8 cellular contexts compared by ENCODE assay signal in the genomic region with DNA sequence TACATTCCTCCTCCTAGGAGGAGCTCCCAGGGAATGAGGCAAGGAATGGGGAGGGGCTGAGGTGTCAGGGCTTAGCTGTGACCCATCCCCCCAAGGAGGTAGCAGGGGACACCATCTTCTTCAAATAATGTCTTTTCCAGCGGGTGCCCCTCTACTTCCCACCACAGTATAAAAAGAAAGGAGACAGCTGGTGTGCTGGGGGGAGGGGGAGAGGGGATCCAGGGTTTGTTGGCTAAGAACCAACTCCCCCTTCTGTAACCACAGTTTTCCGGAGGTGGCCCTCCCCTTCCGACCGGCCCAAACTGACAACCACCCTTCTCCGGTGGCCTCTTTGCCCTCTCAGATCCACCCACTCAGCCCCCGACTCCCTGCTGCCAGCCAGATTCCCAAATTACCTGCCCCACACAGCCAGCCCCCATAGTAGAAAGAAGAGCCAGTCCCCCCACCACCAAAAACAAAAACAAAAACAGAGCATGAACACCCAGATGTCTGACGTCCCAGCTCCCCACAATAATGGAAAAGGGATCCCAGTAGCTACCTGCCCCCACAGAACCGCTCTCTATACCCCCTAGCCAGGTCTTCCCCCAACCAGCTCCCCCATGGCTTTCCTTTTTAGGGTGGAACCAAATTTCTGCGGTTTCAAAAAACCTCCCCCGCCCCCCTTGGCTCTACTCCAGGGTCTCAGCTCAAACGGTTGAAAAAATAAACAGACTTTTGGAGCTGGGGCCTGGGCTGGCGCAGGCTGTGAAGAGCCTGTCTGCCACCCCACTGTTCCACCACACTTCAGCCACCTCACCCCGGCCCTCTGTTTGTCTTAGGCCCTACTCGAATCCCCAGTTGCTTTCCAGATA. TPM values are rescaled to one million over a fixed set of nuclear protein-coding genes. Genes with fewer than 3 reads are reported as not detected.
DNase-seq lines count a peak whose midpoint lies in the region; ATAC-seq and TF ChIP-seq lines count a peak whose summit lies in the region.

No MANE protein-coding gene starts in this region.

- H3K4me3 Mint-ChIP-seq in activated CD4-positive, alpha-beta memory T cell treated with anti-CD3 and anti-CD28 coated beads, Interleukin-2, amount 10 ng/mL, durations not matched to agents 7 days and 5 days: peak overlapping the region; percentile 100
- peak overlapping the region; percentile 83 to 97 for H3K4me3 Mint-ChIP-seq in effector memory CD8-positive, alpha-beta T cell
- H3K4me3 Mint-ChIP-seq in stimulated activated naive CD8-positive, alpha-beta T cell treated with anti-CD3 and anti-CD28 coated beads, Interleukin-15, amount 100 ng/mL, for 72 hours: peak overlapping the region; percentile 77 to 86

- H3K4me1 Mint-ChIP-seq in activated CD4-positive, alpha-beta memory T cell treated with anti-CD3 and anti-CD28 coated beads, Interleukin-2, amount 10 ng/mL, durations not matched to agents 7 days and 5 days: peaks cover 64% of the 10 kb centered on the region
- peaks cover 80 to 87% of the 10 kb centered on the region in 2 donors for H3K4me1 Mint-ChIP-seq in effector memory CD8-positive, alpha-beta T cell (ENCODE audit: low read depth in 2 of 2)
- H3K4me1 Mint-ChIP-seq in stimulated activated naive CD8-positive, alpha-beta T cell treated with anti-CD3 and anti-CD28 coated beads, Interleukin-15, amount 100 ng/mL, for 72 hours: peaks cover 75% of the 10 kb centered on the region

- peak overlapping the region; percentile 93 for H3K27ac Mint-ChIP-seq in activated CD4-positive, alpha-beta memory T cell treated with anti-CD3 and anti-CD28 coated beads, Interleukin-2, amount 10 ng/mL, durations not matched to agents 7 days and 5 days
- peak overlapping the region; percentile 85 to 94 for H3K27ac Mint-ChIP-seq in effector memory CD8-positive, alpha-beta T cell
- peak overlapping the region; percentile 69 to 92 for H3K27ac Mint-ChIP-seq in stimulated activated naive CD8-positive, alpha-beta T cell treated with anti-CD3 and anti-CD28 coated beads, Interleukin-15, amount 100 ng/mL, for 72 hours

- no peak for ATAC-seq in GM18505 (IDR thresholded peaks at IDR 0.05; ENCODE audit: unreplicated experiment)
- peak; percentile 42 for ATAC-seq in effector memory CD8-positive, alpha-beta T cell (replicated peaks)
- peak; percentile 52 for ATAC-seq in stimulated activated naive CD8-positive, alpha-beta T cell treated with anti-CD3 and anti-CD28 coated beads, Interleukin-15, amount 100 ng/mL, for 72 hours
- no peak for ATAC-seq in GM18520 (IDR thresholded peaks at IDR 0.05; ENCODE audit: unreplicated experiment)

- peaks cover 74% of the 10 kb centered on the region for H3K4me1 ChIP-seq in muscle layer of colon (ENCODE audit: insufficient read depth, low read length)

- H3K36me3 ChIP-seq in muscle layer of colon (ENCODE audit: insufficient read depth, low read length): no peaks in the 10 kb centered on the region

- H3K9me3 Mint-ChIP-seq in activated CD4-positive, alpha-beta memory T cell treated with anti-CD3 and anti-CD28 coated beads, Interleukin-2, amount 10 ng/mL, durations not matched to agents 7 days and 5 days: no peaks in the 10 kb centered on the region
- H3K9me3 Mint-ChIP-seq in effector memory CD8-positive, alpha-beta T cell: no peaks in the 10 kb centered on the region
- H3K9me3 Mint-ChIP-seq in stimulated activated naive CD8-positive, alpha-beta T cell treated with anti-CD3 and anti-CD28 coated beads, Interleukin-15, amount 100 ng/mL, for 72 hours: no peaks in the 10 kb centered on the region

- H3K27me3 Mint-ChIP-seq in activated CD4-positive, alpha-beta memory T cell treated with anti-CD3 and anti-CD28 coated beads, Interleukin-2, amount 10 ng/mL, durations not matched to agents 7 days and 5 days: no peaks in the 10 kb centered on the region
- no peaks in the 10 kb centered on the region for H3K27me3 Mint-ChIP-seq in effector memory CD8-positive, alpha-beta T cell
- no peaks in the 10 kb centered on the region for H3K27me3 Mint-ChIP-seq in stimulated activated naive CD8-positive, alpha-beta T cell treated with anti-CD3 and anti-CD28 coated beads, Interleukin-15, amount 100 ng/mL, for 72 hours

- DNase-seq in NCI-H69 (lab: John Stamatoyannopoulos, UW) (peak; percentile 97), dermis blood vessel endothelial cell (no peak)
- peak; percentile 59 for DNase-seq in activated CD4-positive, alpha-beta memory T cell treated with anti-CD3 and anti-CD28 coated beads, Interleukin-2, amount 10 ng/mL, durations not matched to agents 7 days and 5 days
- peak; percentile 62 to 66 (median 63) for DNase-seq in effector memory CD8-positive, alpha-beta T cell
- DNase-seq in stimulated activated naive CD8-positive, alpha-beta T cell treated with anti-CD3 and anti-CD28 coated beads, Interleukin-15, amount 100 ng/mL, for 72 hours: peak; percentile 62 to 83

- H3K27me3 ChIP-seq in muscle layer of colon (ENCODE audit: control insufficient read depth in 1 of 2, insufficient read depth in 2 of 2, low read length in 2 of 2): no peaks in the 10 kb centered on the region

- peaks cover 74% of the 10 kb centered on the region for H3K36me3 Mint-ChIP-seq in activated CD4-positive, alpha-beta memory T cell treated with anti-CD3 and anti-CD28 coated beads, Interleukin-2, amount 10 ng/mL, durations not matched to agents 7 days and 5 days (ENCODE audit: low read depth)
- H3K36me3 Mint-ChIP-seq in effector memory CD8-positive, alpha-beta T cell (ENCODE audit: insufficient read depth): peaks cover 47% of the 10 kb centered on the region

- CTCF ChIA-PET in activated CD4-positive, alpha-beta memory T cell treated with anti-CD3 and anti-CD28 coated beads, Interleukin-2, amount 10 ng/mL, durations not matched to agents 7 days and 5 days (lab: Charles Lee): interaction anchor here (0.6 to 9.1 kb wide), 13 partner anchors 9 to 153 kb away, joined by 3 to 80 read pairs (median 5); a partner anchor contains a TSS

- H3K4me3 ChIP-seq in muscle layer of colon (ENCODE audit: low read depth in 1 of 2, low read length in 2 of 2): peak overlapping the region; percentile 25 to 84

- peak overlapping the region; percentile 93 for H3K9ac ChIP-seq in muscle layer of colon (ENCODE audit: low read length)

- no peaks in the 10 kb centered on the region for H3K9me3 ChIP-seq in muscle layer of colon (ENCODE audit: low read length)

- H3K27ac ChIP-seq in muscle layer of colon (ENCODE audit: low read depth, low read length): peak overlapping the region; percentile 96

- POLR2A ChIA-PET in activated CD4-positive, alpha-beta memory T cell treated with anti-CD3 and anti-CD28 coated beads, Interleukin-2, amount 10 ng/mL, durations not matched to agents 7 days and 5 days (lab: Charles Lee): interaction anchor here (0.6 to 7.5 kb wide), 14 partner anchors 9 to 703 kb away, joined by 3 to 68 read pairs (median 5); a partner anchor contains a TSS

- peak; percentile 45 for TF ChIP-seq POLR2A in GM18505 (IDR thresholded peaks at IDR 0.05; ENCODE audit: borderline replicate concordance, extremely low read depth, insufficient read depth, insufficient read length)

RNA-seq across cellular contexts. Expression of a gene that starts 2.1 kb away (rescaled TPM):
- total RNA-seq in activated CD4-positive, alpha-beta memory T cell treated with anti-CD3 and anti-CD28 coated beads, Interleukin-2, amount 10 ng/mL, durations not matched to agents 7 days and 5 days: 100 to 1,000 TPM; 159 to 164 TPM
- 101 and 147 TPM in 2 replicates for total RNA-seq in dermis blood vessel endothelial cell

RNA-seq across cellular contexts. Expression of a gene that starts 34.8 kb away (rescaled TPM):
- total RNA-seq in activated CD4-positive, alpha-beta memory T cell treated with anti-CD3 and anti-CD28 coated beads, Interleukin-2, amount 10 ng/mL, durations not matched to agents 7 days and 5 days: not detected
- 0.19 TPM in 1 of 2 replicates, not detected in the other for total RNA-seq in dermis blood vessel endothelial cell

RNA-seq across cellular contexts. Expression of a gene that starts 42.1 kb away (rescaled TPM):
- total RNA-seq in activated CD4-positive, alpha-beta memory T cell treated with anti-CD3 and anti-CD28 coated beads, Interleukin-2, amount 10 ng/mL, durations not matched to agents 7 days and 5 days: 10 to 100 TPM; 63.8 to 71.4 TPM
- 25.7 and 32.8 TPM in 2 replicates for total RNA-seq in dermis blood vessel endothelial cell

RNA-seq across cellular contexts. Expression of a gene that starts 44.5 kb away (rescaled TPM):
- total RNA-seq in activated CD4-positive, alpha-beta memory T cell treated with anti-CD3 and anti-CD28 coated beads, Interleukin-2, amount 10 ng/mL, durations not matched to agents 7 days and 5 days: 100 to 1,000 TPM; 262 to 268 TPM
- total RNA-seq in dermis blood vessel endothelial cell: 516 and 723 TPM in 2 replicates

Comparison
In these comparisons a context has a peak if more than half of its experiments do, and no peak if none do; other contexts are left out.
1. ATAC-seq: peak in effector memory CD8-positive, alpha-beta T cell (single experiment) and stimulated activated naive CD8-positive, alpha-beta T cell treated with anti-CD3 and anti-CD28 coated beads, Interleukin-15, amount 100 ng/mL, for 72 hours (single experiment); none in GM18505 (single experiment) and GM18520 (single experiment).
2. Peak in every context shown above with its lines, with median percentiles within 50 percentile points of each other: H3K27ac Mint-ChIP-seq and H3K4me3 Mint-ChIP-seq.